In genomic region chr5:82551840-82552385, GRCh38 we compare ENCODE assay signal across 1 cellular context.
TF ChIP-seq lines count a peak whose summit lies in the region.

No MANE protein-coding gene starts in this region.

TF ChIP-seq in SK-N-SH, 30 proteins besides CTCF, POLR2A, EP300 and RAD21 (continued from another document):
- TF ChIP-seq PBX3 (IDR thresholded peaks at IDR 0.05) (no peak), SIN3A (IDR thresholded peaks at IDR 0.05; ENCODE audit: borderline replicate concordance, low read depth, low read length) (no peak), TAF1 (IDR thresholded peaks at IDR 0.05; ENCODE audit: borderline replicate concordance, low read depth, low read length) (no peak), REST (IDR thresholded peaks at IDR 0.05; ENCODE audit: low read depth, low read length) (no peak), ZBTB33 (IDR thresholded peaks at IDR 0.05; ENCODE audit: borderline replicate concordance, low read depth) (no peak), POLR2AphosphoS5 (IDR thresholded peaks at IDR 0.05; ENCODE audit: low read depth, low read length) (0 out of 2 replicates have a peak, but pooled peaks have one; percentile 26), NFIC (IDR thresholded peaks at IDR 0.05; ENCODE audit: borderline replicate concordance) (no peak), MEF2A (IDR thresholded peaks at IDR 0.05; ENCODE audit: borderline replicate concordance, low read depth) (no peak), CHD2 (IDR thresholded peaks at IDR 0.05; ENCODE audit: low read length, partially characterized antibody) (peak; percentile 83), ELF1 (IDR thresholded peaks at IDR 0.05) (no peak), GABPA (IDR thresholded peaks at IDR 0.05; ENCODE audit: low read depth) (no peak), GATA2 (CRISPR knock-in tag; IDR thresholded peaks at IDR 0.05) (peak; percentile 87), RFX5 (IDR thresholded peaks at IDR 0.05; ENCODE audit: low read length) (no peak), FOSL2 (IDR thresholded peaks at IDR 0.05; ENCODE audit: borderline replicate concordance, low read depth) (no peak), YY1 (IDR thresholded peaks at IDR 0.05; ENCODE audit: low read depth) (no peak)
